Comparison of ENCODE assay signal across 24 cellular contexts in the genomic region with DNA sequence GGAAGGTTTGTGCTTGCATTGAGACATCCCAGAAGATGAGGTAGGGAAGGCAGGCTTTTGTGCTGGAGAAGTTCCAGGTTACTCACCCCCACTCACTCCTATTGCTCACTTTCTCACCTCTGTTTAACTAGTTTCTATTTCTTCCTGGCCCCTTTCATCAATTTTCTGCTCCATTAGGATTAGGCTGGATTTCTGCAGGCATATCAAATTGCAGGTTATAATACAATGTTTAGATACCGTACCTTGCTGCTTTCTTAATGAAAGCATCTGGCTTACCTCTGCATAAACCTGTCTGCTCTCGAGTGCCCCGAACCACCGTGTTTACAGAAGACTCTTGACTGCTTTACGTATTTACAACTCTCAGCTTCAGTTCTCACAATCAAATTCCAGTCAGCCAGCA.
DNase-seq lines count a peak whose midpoint lies in the region; ATAC-seq and TF ChIP-seq lines count a peak whose summit lies in the region.
"Had no signal": no experiment of that assay in that cellular context is flagged by ENCODE, and none has a peak within 500 bp of the region (broad histone marks: within the 10 kb centered on the region; RNA-seq: fewer than 3 reads in every experiment).

No MANE protein-coding gene starts in this region.

- no peaks in the 10 kb centered on the region for H3K36me3 Mint-ChIP-seq in activated naive CD4-positive, alpha-beta T cell treated with anti-CD3 and anti-CD28 coated beads, Interleukin-2, amount 50 U/mL, for 72 hours
- no peaks in the 10 kb centered on the region for H3K36me3 Mint-ChIP-seq in effector memory CD8-positive, alpha-beta T cell (ENCODE audit: insufficient read depth)

- H3K27me3 ChIP-seq in endocrine pancreas (ENCODE audit: control insufficient read depth, insufficient read depth, low read length) = no peaks in the 10 kb centered on the region
- no peaks in the 10 kb centered on the region for H3K27me3 ChIP-seq in sigmoid colon
- H3K27me3 ChIP-seq: esophagus muscularis mucosa, tibial artery had no signal

- 34 to 48% methylated on average over 5 of the region's 5 CpGs for WGBS in sigmoid colon, 2 donors

- peak overlapping the region in 3 of 4 donors; percentile 69 to 84 (median 80) for H3K27ac ChIP-seq in sigmoid colon
- H3K27ac ChIP-seq: 22Rv1, esophagus muscularis mucosa, tibial artery had no signal

- no peak for TF ChIP-seq POLR2A in sigmoid colon (IDR thresholded peaks at IDR 0.05)

- no peak for TF ChIP-seq CTCF in sigmoid colon (IDR thresholded peaks at IDR 0.05)

- H3K27me3 Mint-ChIP-seq in effector memory CD8-positive, alpha-beta T cell = peaks cover 18 to 37% of the 10 kb centered on the region in 2 donors

- DNase-seq in DMS 273 (lab: John Stamatoyannopoulos, UW; ENCODE audit: unreplicated experiment) (peak; percentile 26), DMS 273 treated with DMSO at 0.1 percent for 48 hours (lab: John Stamatoyannopoulos, UW) (no peak), NCI-H526 (lab: John Stamatoyannopoulos, UW) (peak; percentile 40 to 51), sigmoid colon (no peak)
- DNase-seq in activated naive CD4-positive, alpha-beta T cell treated with anti-CD3 and anti-CD28 coated beads, Interleukin-2, amount 50 U/mL, for 72 hours (ENCODE audit: low spot score in 2 of 2) = no peak
- no peak for DNase-seq in effector memory CD8-positive, alpha-beta T cell
- DNase-seq: activated CD4-positive, alpha-beta T cell treated with anti-CD3 and anti-CD28 coated beads for 48 hours; activated naive CD4-positive, alpha-beta T cell treated with anti-CD3 and anti-CD28 coated beads, Interleukin-2, amount 50 U/mL, for 16 hours; CD4-positive, alpha-beta T cell; effector CD4-positive, alpha-beta T cell; Kasumi-1; mammary epithelial cell; occipital lobe; retina; stimulated activated CD4-positive, alpha-beta T cell treated with anti-CD3 and anti-CD28 coated beads, Interleukin-12 subunit alpha, Interleukin-12 subunit beta, amount 100 ng/mL, for 4 hours; tibial artery had no signal

- ATAC-seq in HG02642 (IDR thresholded peaks at IDR 0.05; ENCODE audit: poor library complexity, unreplicated experiment) = no peak
- no peak for ATAC-seq in activated naive CD4-positive, alpha-beta T cell treated with anti-CD3 and anti-CD28 coated beads, Interleukin-2, amount 50 U/mL, for 72 hours
- ATAC-seq in effector memory CD8-positive, alpha-beta T cell (replicated peaks) = no peak
- ATAC-seq: GM12878 had no signal

- H3K9me3 Mint-ChIP-seq in activated naive CD4-positive, alpha-beta T cell treated with anti-CD3 and anti-CD28 coated beads, Interleukin-2, amount 50 U/mL, for 72 hours = peaks cover 0 to 3% of the 10 kb centered on the region in 2 donors
- H3K9me3 Mint-ChIP-seq in effector memory CD8-positive, alpha-beta T cell = no peaks in the 10 kb centered on the region
- H3K9me3 Mint-ChIP-seq: activated T-helper 1 cell treated with anti-CD3 and anti-CD28 coated beads, Interleukin-12 subunit alpha, Interleukin-12 subunit beta, Interleukin-2, Interleukin-4 antibody, amounts not matched to agents 30 ng/mL and 10 ng/mL and 1 ng/mL, durations not matched to agents 14 hours and 24 hours and 36 hours; stimulated activated naive CD8-positive, alpha-beta T cell treated with anti-CD3 and anti-CD28 coated beads, Interleukin-15, Interleukin-2, amounts not matched to agents 100 ng/mL and 50 ng/mL, for 24 hours; T-helper 1 cell treated with Interleukin-12 subunit alpha and Interleukin-12 subunit beta and Interleukin-4 antibody, amounts not matched to agents 30 μg/mL and 1 μg/mL, for 36 hours had no signal

- no peak overlapping the region for H3K9ac ChIP-seq in endocrine pancreas (ENCODE audit: control insufficient read depth, insufficient read depth, low read length)

- H3K4me1 ChIP-seq in endocrine pancreas (ENCODE audit: control insufficient read depth, insufficient read depth, low read length) (peaks cover 3% of the 10 kb centered on the region), sigmoid colon (peaks cover 0 to 51% (median 46%) of the 10 kb centered on the region in 4 donors)

- H3K27ac Mint-ChIP-seq in activated naive CD4-positive, alpha-beta T cell treated with anti-CD3 and anti-CD28 coated beads, Interleukin-2, amount 50 U/mL, for 72 hours = no peak overlapping the region
- no peak overlapping the region for H3K27ac Mint-ChIP-seq in effector memory CD8-positive, alpha-beta T cell
- H3K27ac Mint-ChIP-seq: activated T-helper 1 cell treated with anti-CD3 and anti-CD28 coated beads, Interleukin-12 subunit alpha, Interleukin-12 subunit beta, Interleukin-2, Interleukin-4 antibody, amounts not matched to agents 30 ng/mL and 10 ng/mL and 1 ng/mL, durations not matched to agents 14 hours and 24 hours and 36 hours; CD4-positive, alpha-beta T cell; stimulated activated naive CD8-positive, alpha-beta T cell treated with anti-CD3 and anti-CD28 coated beads, Interleukin-15, Interleukin-2, amounts not matched to agents 100 ng/mL and 50 ng/mL, for 24 hours; T-helper 1 cell treated with Interleukin-12 subunit alpha and Interleukin-12 subunit beta and Interleukin-4 antibody, amounts not matched to agents 30 μg/mL and 1 μg/mL, for 36 hours had no signal

- intact Hi-C loops in sigmoid colon (cut with DNase I) = loop anchor here (5.0 to 10.0 kb wide), 3 partner anchors 100 to 240 kb away; no protein-coding TSS in a partner anchor

- TF ChIP-seq EP300 in sigmoid colon (IDR thresholded peaks at IDR 0.05) = peak in 3 of 4 donors; percentile 12 to 91 (median 86)

- H3K9me3 ChIP-seq in endocrine pancreas (ENCODE audit: control insufficient read depth, low read length) (no peaks in the 10 kb centered on the region), sigmoid colon (no peaks in the 10 kb centered on the region)
- H3K9me3 ChIP-seq: tibial artery had no signal

- H3K4me3 ChIP-seq in endocrine pancreas (ENCODE audit: control insufficient read depth, insufficient read depth, low read length) = peak overlapping the region; percentile 31
- H3K4me3 ChIP-seq in sigmoid colon = no peak overlapping the region
- H3K4me3 ChIP-seq: esophagus muscularis mucosa, GM12878, tibial artery had no signal

- no peak overlapping the region for H3K4me3 Mint-ChIP-seq in effector memory CD8-positive, alpha-beta T cell
- H3K4me3 Mint-ChIP-seq: activated T-helper 1 cell treated with anti-CD3 and anti-CD28 coated beads, Interleukin-12 subunit alpha, Interleukin-12 subunit beta, Interleukin-2, Interleukin-4 antibody, amounts not matched to agents 30 ng/mL and 10 ng/mL and 1 ng/mL, durations not matched to agents 14 hours and 24 hours and 36 hours; CD4-positive, alpha-beta T cell; stimulated activated naive CD8-positive, alpha-beta T cell treated with anti-CD3 and anti-CD28 coated beads, Interleukin-15, Interleukin-2, amounts not matched to agents 100 ng/mL and 50 ng/mL, for 24 hours; T-helper 1 cell treated with Interleukin-12 subunit alpha and Interleukin-12 subunit beta and Interleukin-4 antibody, amounts not matched to agents 30 μg/mL and 1 μg/mL, for 36 hours had no signal

- H3K36me3 ChIP-seq in endocrine pancreas (ENCODE audit: control insufficient read depth, insufficient read depth, low read length) = no peaks in the 10 kb centered on the region
- no peaks in the 10 kb centered on the region for H3K36me3 ChIP-seq in sigmoid colon
- H3K36me3 ChIP-seq: esophagus muscularis mucosa, tibial artery had no signal

- no peaks in the 10 kb centered on the region for H3K4me1 Mint-ChIP-seq in effector memory CD8-positive, alpha-beta T cell (ENCODE audit: low read depth in 2 of 2)

Comparison
In these comparisons a context has a peak if more than half of its experiments do, and no peak if none do; other contexts are left out.
1. DNase-seq: peak in DMS 273 (single experiment) and NCI-H526 (2 of 2); none in DMS 273 treated with DMSO at 0.1 percent for 48 hours (single experiment), sigmoid colon (single experiment), activated naive CD4-positive, alpha-beta T cell treated with anti-CD3 and anti-CD28 coated beads, Interleukin-2, amount 50 U/mL, for 72 hours (0 of 2) and effector memory CD8-positive, alpha-beta T cell (0 of 3).